ENCODE assay signal across 8 cellular contexts in the genomic region with DNA sequence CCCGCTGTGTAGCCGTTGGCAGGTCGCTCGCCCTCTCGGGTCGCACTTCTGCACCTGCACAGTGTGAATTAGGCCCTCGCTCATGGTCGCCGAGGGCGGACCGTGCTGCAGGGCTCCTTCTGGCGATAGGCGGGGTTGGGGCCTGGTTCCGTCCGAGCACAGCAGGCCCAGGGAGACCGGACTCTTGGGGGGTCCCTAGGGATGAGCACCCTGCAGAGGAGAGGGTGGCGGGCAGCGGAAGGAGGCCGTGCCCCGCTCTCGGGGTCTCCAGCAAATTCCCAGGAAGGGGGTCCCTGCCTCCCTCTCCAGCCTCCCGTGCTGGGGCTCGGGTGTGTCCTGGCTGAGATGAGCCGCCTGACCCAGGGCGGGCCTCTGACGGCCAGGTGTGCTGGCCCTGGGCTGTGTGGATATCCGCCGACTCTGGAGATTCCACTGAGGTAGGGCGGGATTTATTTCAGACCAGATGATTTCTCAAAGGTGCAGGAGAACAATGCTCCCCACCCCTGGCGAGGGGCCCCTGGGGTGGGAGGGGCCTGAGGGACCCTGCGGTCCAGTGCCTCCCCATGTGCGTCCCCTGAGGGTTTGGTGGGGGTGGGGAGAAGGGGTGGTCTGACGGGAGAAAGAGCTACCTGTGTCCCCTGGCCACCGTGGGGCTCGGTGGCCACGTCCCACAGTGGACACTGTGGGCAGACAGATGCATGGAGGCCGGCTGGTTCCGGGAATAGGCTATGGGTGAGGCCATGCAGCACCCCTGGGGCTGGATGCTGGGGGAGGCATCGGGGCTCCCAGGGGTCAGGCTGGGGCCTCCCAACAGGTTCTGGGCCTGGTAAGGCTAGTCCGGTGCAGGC. TPM values are rescaled to one million over a fixed set of nuclear protein-coding genes. Genes with fewer than 3 reads are reported as not detected.
A peak's percentile ranks its signal among the peaks of the same experiment; 100 is the strongest.
DNase-seq lines count a peak whose midpoint lies in the region; ATAC-seq lines count a peak whose summit lies in the region.

No MANE protein-coding gene starts in this region.

- H2BK15ac ChIP-seq in neuronal stem cell (ENCODE audit: low read length): peak overlapping the region; percentile 81

- H4K8ac ChIP-seq in neuronal stem cell (ENCODE audit: low read depth, low read length): no peak overlapping the region

- peak overlapping the region; percentile 77 for H3K4ac ChIP-seq in neuronal stem cell (ENCODE audit: low read length)

- peak overlapping the region; percentile 93 for H3K18ac ChIP-seq in neuronal stem cell (ENCODE audit: low read length)

- H3K36me3 ChIP-seq in effector memory CD4-positive, alpha-beta T cell (ENCODE audit: control insufficient read depth, insufficient read depth, low read length): no peaks in the 10 kb centered on the region
- H3K36me3 ChIP-seq in neuronal stem cell (replicated peaks in 1 of 2; ENCODE audit: control insufficient read depth in 2 of 2, insufficient read depth in 2 of 2, low read length in 2 of 2): no peaks in the 10 kb centered on the region

- H3K4me3 ChIP-seq in GM08714 (ENCODE audit: low read length) (peak overlapping the region; percentile 66; the same call in 1 of the 2 replicates), neuronal stem cell (ENCODE audit: low read length in 2 of 2) (peak overlapping the region; percentile 24 to 56)
- peak overlapping the region; percentile 32 for H3K4me3 ChIP-seq in effector memory CD4-positive, alpha-beta T cell (ENCODE audit: insufficient read depth, low read depth, low read length, poor library complexity, severe bottlenecking)

- WGBS in neuronal stem cell (ENCODE audit: extremely low coverage in 2 of 2, insufficient read length in 2 of 2, insufficient replicate concordance in 1 of 2), 2 donors: no CpG with 5 or more reads among the region's 40 CpGs

- H3K9me3 ChIP-seq in effector memory CD4-positive, alpha-beta T cell (ENCODE audit: control insufficient read depth, low read length): no peaks in the 10 kb centered on the region
- H3K9me3 ChIP-seq in neuronal stem cell (replicated peaks in 1 of 2; ENCODE audit: control insufficient read depth in 2 of 2, insufficient read depth in 1 of 2, low read depth in 1 of 2, low read length in 2 of 2): peaks cover 1 to 3% of the 10 kb centered on the region in 2 donors

- H3K23ac ChIP-seq in neuronal stem cell (ENCODE audit: low read depth, low read length, poor library complexity): peak overlapping the region; percentile 94

- peak overlapping the region; percentile 59 for H2AFZ ChIP-seq in neuronal stem cell (ENCODE audit: low read length)

- H3K9ac ChIP-seq in neuronal stem cell (ENCODE audit: low read depth, low read length, poor library complexity): peak overlapping the region; percentile 86

- peaks cover 3% of the 10 kb centered on the region for H3K79me1 ChIP-seq in neuronal stem cell (ENCODE audit: low read depth, low read length)

- peaks cover 4% of the 10 kb centered on the region for H3K4me1 ChIP-seq in effector memory CD4-positive, alpha-beta T cell (ENCODE audit: control insufficient read depth, insufficient read depth, low read length, poor library complexity, severe bottlenecking)
- H3K4me1 ChIP-seq in neuronal stem cell (ENCODE audit: control insufficient read depth in 2 of 2, insufficient read depth in 1 of 2, low read depth in 1 of 2, low read length in 2 of 2): peaks cover 0 to 2% of the 10 kb centered on the region in 2 donors

- no peak for DNase-seq in effector memory CD4-positive, alpha-beta T cell
- no peak for DNase-seq in neuronal stem cell (ENCODE audit: low spot score)
- no peak for DNase-seq in effector CD8-positive, alpha-beta T cell (lab: John Stamatoyannopoulos, UW)
- no peak for DNase-seq in NCI-H1694 (lab: John Stamatoyannopoulos, UW)
- no peak for DNase-seq in NCI-H1105 (lab: John Stamatoyannopoulos, UW)
- no peak for DNase-seq in midbrain (lab: John Stamatoyannopoulos, UW)

- no peak overlapping the region for H2BK120ac ChIP-seq in neuronal stem cell (ENCODE audit: low read depth, low read length)

- ATAC-seq in HG03460 (IDR thresholded peaks at IDR 0.05; ENCODE audit: unreplicated experiment): peak; percentile 6

- peak overlapping the region; percentile 59 for H2BK12ac ChIP-seq in neuronal stem cell (ENCODE audit: low read length)

- peak overlapping the region; percentile 32 for H3K4me2 ChIP-seq in neuronal stem cell (ENCODE audit: insufficient read depth, low read length, poor library complexity, severe bottlenecking)

- H3K27ac ChIP-seq in effector memory CD4-positive, alpha-beta T cell (ENCODE audit: insufficient read depth, low read length, poor library complexity, severe bottlenecking): no peak overlapping the region
- H3K27ac ChIP-seq in neuronal stem cell (replicated peaks; ENCODE audit: low read length): no peak overlapping the region

- peak overlapping the region; percentile 97 for H2AK5ac ChIP-seq in neuronal stem cell (ENCODE audit: low read depth, low read length)

- H4K91ac ChIP-seq in neuronal stem cell (ENCODE audit: low read depth, low read length, poor library complexity): no peak overlapping the region

- peak overlapping the region; percentile 90 for H3K14ac ChIP-seq in neuronal stem cell (ENCODE audit: low read length)

- H3K27me3 ChIP-seq in effector memory CD4-positive, alpha-beta T cell (replicated peaks; ENCODE audit: control insufficient read depth, insufficient read depth, low read length, poor library complexity, severe bottlenecking): no peaks in the 10 kb centered on the region
- H3K27me3 ChIP-seq in neuronal stem cell (ENCODE audit: control insufficient read depth in 3 of 3, insufficient read depth in 3 of 3, low read depth in 1 of 3, low read length in 3 of 3): peaks cover 0 to 17% (median 14%) of the 10 kb centered on the region in 3 experiments

- H2BK5ac ChIP-seq in neuronal stem cell (ENCODE audit: low read length): peak overlapping the region; percentile 75

RNA-seq across cellular contexts. Expression of gene FAM53A, which starts 0.9 kb away (rescaled TPM):
- 2.0 TPM for polyA plus RNA-seq in neuronal stem cell (2013, experiment 1 of 2)
- 1.3 TPM for polyA plus RNA-seq in neuronal stem cell (2013, experiment 2 of 2)

RNA-seq across cellular contexts. Expression of gene SLBP, which starts 27.1 kb away (rescaled TPM):
- polyA plus RNA-seq in neuronal stem cell (2013, experiment 1 of 2): 44.6 TPM
- polyA plus RNA-seq in neuronal stem cell (2013, experiment 2 of 2): 44.5 TPM

RNA-seq across cellular contexts. Expression of gene TMEM129, which starts 36.1 kb away (rescaled TPM):
- 28.3 TPM for polyA plus RNA-seq in neuronal stem cell (2013, experiment 1 of 2)
- 26.4 TPM for polyA plus RNA-seq in neuronal stem cell (2013, experiment 2 of 2)

RNA-seq across cellular contexts. Expression of gene TACC3, which starts 36.3 kb away (rescaled TPM):
- 110 TPM for polyA plus RNA-seq in neuronal stem cell (2013, experiment 1 of 2)
- polyA plus RNA-seq in neuronal stem cell (2013, experiment 2 of 2): 108 TPM
